In genomic region chr20:17873410-17874270, GRCh38 we compare ENCODE assay signal across 9 cellular contexts.
DNase-seq lines count a peak whose midpoint lies in the region; ATAC-seq and TF ChIP-seq lines count a peak whose summit lies in the region.
"Had no signal": no experiment of that assay in that cellular context is flagged by ENCODE, and none has a peak within 500 bp of the region (broad histone marks: within the 10 kb centered on the region; RNA-seq: fewer than 3 reads in every experiment).

No MANE protein-coding gene starts in this region.

- H3K9ac ChIP-seq in mammary epithelial cell (ENCODE audit: insufficient read depth, low read length) (no peak overlapping the region), mesenchymal stem cell (ENCODE audit: low read length) (peak overlapping the region; percentile 82)

- peak overlapping the region; percentile 88 for H4K8ac ChIP-seq in mesenchymal stem cell (ENCODE audit: low read length)

- no peaks in the 10 kb centered on the region for H3K79me2 ChIP-seq in mammary epithelial cell (ENCODE audit: insufficient read depth, low read length)

- H2AFZ ChIP-seq in mammary epithelial cell (ENCODE audit: low read depth, low read length) (peak overlapping the region; percentile 75), mesenchymal stem cell (ENCODE audit: low read depth, low read length) (peak overlapping the region; percentile 8)

- no peak overlapping the region for H2BK15ac ChIP-seq in mesenchymal stem cell (ENCODE audit: low read depth, poor library complexity, severe bottlenecking)

- in situ Hi-C loops in mammary epithelial cell (cut with MboI; ENCODE audit: low sequenced_read_pairs in 2 of 2): no loop called here

- H3K23ac ChIP-seq in mesenchymal stem cell (ENCODE audit: low read length in 2 of 2): no peak overlapping the region

- dilution Hi-C loops in mammary epithelial cell (cut with HindIII; ENCODE audit: low sequenced_read_pairs): loop anchor here (5.0 kb wide), 1 partner anchor 46 kb away; no protein-coding TSS in a partner anchor

- peak overlapping the region; percentile 71 to 80 for H3K18ac ChIP-seq in mesenchymal stem cell (ENCODE audit: low read depth in 1 of 2, low read length in 2 of 2)

- H4K20me1 ChIP-seq in mammary epithelial cell (ENCODE audit: insufficient read depth, low read length): no peaks in the 10 kb centered on the region

- peak overlapping the region in 1 of 2 experiments; percentile 19 for H3K14ac ChIP-seq in mesenchymal stem cell (ENCODE audit: low read length in 2 of 2)

- H4K91ac ChIP-seq in mesenchymal stem cell (ENCODE audit: low read length): peak overlapping the region; percentile 90

- no peak overlapping the region for H2BK120ac ChIP-seq in mesenchymal stem cell (ENCODE audit: low read depth, low read length)

- H2AK5ac ChIP-seq in mesenchymal stem cell (ENCODE audit: low read length, severe bottlenecking): no peak overlapping the region

- peak; percentile 66 for DNase-seq in DMS53 (lab: John Stamatoyannopoulos, UW)
- DNase-seq in NCI-H2171 treated with DMSO at 0.1 percent for 48 hours (lab: John Stamatoyannopoulos, UW): peak; percentile 50
- DNase-seq in mammary epithelial cell: no peak
- DNase-seq in mesenchymal stem cell: peak; percentile 73
- no peak for DNase-seq in activated T-cell treated with anti-CD3 and anti-CD28 coated beads for 4 hours
- no peak for DNase-seq in stimulated activated CD4-positive, alpha-beta T cell treated with anti-CD3 and anti-CD28 coated beads, Interleukin-4, amount 100 ng/mL, for 24 hours
- no peak for DNase-seq in NCI-H187 treated with DMSO at 0.1 percent for 48 hours (lab: John Stamatoyannopoulos, UW)

- H3K27ac ChIP-seq in mammary epithelial cell (ENCODE audit: insufficient read depth, low read depth, low read length): no peak overlapping the region
- H3K27ac ChIP-seq in mesenchymal stem cell (ENCODE audit: low read length, poor library complexity, severe bottlenecking): no peak overlapping the region
- H3K27ac ChIP-seq: HL-60 had no signal

- CTCF ChIA-PET in mammary epithelial cell (lab: Charles Lee; ENCODE audit: low non-redundant PET): no interaction called here

- no peaks in the 10 kb centered on the region for H3K79me1 ChIP-seq in mesenchymal stem cell (replicated peaks; ENCODE audit: low read length, poor library complexity, severe bottlenecking)

- H3K27me3 ChIP-seq in mammary epithelial cell (ENCODE audit: insufficient read depth, low read length) (no peaks in the 10 kb centered on the region), mesenchymal stem cell (ENCODE audit: control insufficient read depth in 1 of 2, insufficient read depth in 1 of 2, low read length in 2 of 2) (peaks cover 0 to 14% of the 10 kb centered on the region in 2 experiments)

- no peak for TF ChIP-seq CTCF in mammary epithelial cell (conservative IDR thresholded peaks at IDR 0.05 in 1 of 2, IDR thresholded peaks at IDR 0.05 in 1 of 2; ENCODE audit: extremely low read depth in 1 of 2, insufficient read depth in 1 of 2, low read depth in 1 of 2, low read length in 2 of 2)

- ATAC-seq in HG03378 (IDR thresholded peaks at IDR 0.05; ENCODE audit: unreplicated experiment): no peak

- peak overlapping the region; percentile 13 to 46 for H3K4ac ChIP-seq in mesenchymal stem cell (ENCODE audit: low read depth in 1 of 2, low read length in 2 of 2)

- H3K4me1 ChIP-seq in mammary epithelial cell (ENCODE audit: insufficient read depth, low read length) (peaks cover 20% of the 10 kb centered on the region), mesenchymal stem cell (ENCODE audit: control insufficient read depth, insufficient read depth, low read depth, low read length) (peaks cover 5% of the 10 kb centered on the region)

- no peaks in the 10 kb centered on the region for H3K36me3 ChIP-seq in mammary epithelial cell (ENCODE audit: insufficient read depth, low read length)
- H3K36me3 ChIP-seq in mesenchymal stem cell (ENCODE audit: control insufficient read depth in 1 of 2, insufficient read depth in 2 of 2, low read depth in 1 of 2, low read length in 2 of 2): no peaks in the 10 kb centered on the region

- intact Hi-C loops in mammary epithelial cell (cut with micrococcal nuclease): no loop called here

- H3K4me3 ChIP-seq in mammary epithelial cell (replicated peaks in 1 of 3; ENCODE audit: insufficient read depth in 1 of 3, low read depth in 2 of 3, low read length in 3 of 3) (peak overlapping the region in 1 of 3 experiments; percentile 3), mesenchymal stem cell (ENCODE audit: insufficient read depth in 1 of 2, low read depth in 1 of 2, low read length in 2 of 2) (peak overlapping the region in 1 of 2 experiments; percentile 50)

- no peaks in the 10 kb centered on the region for H3K9me3 ChIP-seq in mammary epithelial cell (replicated peaks; ENCODE audit: insufficient read depth, low read length)
- H3K9me3 ChIP-seq in mesenchymal stem cell (ENCODE audit: control insufficient read depth, low read length): no peaks in the 10 kb centered on the region

- peak overlapping the region; percentile 58 for H3K4me2 ChIP-seq in mammary epithelial cell (ENCODE audit: insufficient read depth, low read depth, low read length)
- H3K4me2 ChIP-seq in mesenchymal stem cell (ENCODE audit: low read length, poor library complexity, severe bottlenecking): no peak overlapping the region

- no TSS peak for BruUV-seq in mammary epithelial cell (replicated peaks; lab: Mats Ljungman, UMichigan)

- WGBS in mammary epithelial cell (ENCODE audit: low coverage, missing lambda C conversion rate): 57% methylated on average over 11 of the region's 14 CpGs
- 62% methylated on average over 14 of the region's 14 CpGs for WGBS in mesenchymal stem cell

- peak overlapping the region; percentile 21 to 65 for H2BK12ac ChIP-seq in mesenchymal stem cell (ENCODE audit: low read length in 2 of 2)

- no peak overlapping the region for H2BK5ac ChIP-seq in mesenchymal stem cell (ENCODE audit: low read depth, low read length, poor library complexity, severe bottlenecking)

Comparison
In these comparisons a context has a peak if more than half of its experiments do, and no peak if none do; other contexts are left out.
1. DNase-seq: peak in DMS53 (single experiment), NCI-H2171 treated with DMSO at 0.1 percent for 48 hours (single experiment) and mesenchymal stem cell (single experiment); none in mammary epithelial cell (single experiment), activated T-cell treated with anti-CD3 and anti-CD28 coated beads for 4 hours (single experiment), stimulated activated CD4-positive, alpha-beta T cell treated with anti-CD3 and anti-CD28 coated beads, Interleukin-4, amount 100 ng/mL, for 24 hours (single experiment) and NCI-H187 treated with DMSO at 0.1 percent for 48 hours (single experiment).